Comparison of ENCODE assay signal across 1 cellular context in the genomic region with DNA sequence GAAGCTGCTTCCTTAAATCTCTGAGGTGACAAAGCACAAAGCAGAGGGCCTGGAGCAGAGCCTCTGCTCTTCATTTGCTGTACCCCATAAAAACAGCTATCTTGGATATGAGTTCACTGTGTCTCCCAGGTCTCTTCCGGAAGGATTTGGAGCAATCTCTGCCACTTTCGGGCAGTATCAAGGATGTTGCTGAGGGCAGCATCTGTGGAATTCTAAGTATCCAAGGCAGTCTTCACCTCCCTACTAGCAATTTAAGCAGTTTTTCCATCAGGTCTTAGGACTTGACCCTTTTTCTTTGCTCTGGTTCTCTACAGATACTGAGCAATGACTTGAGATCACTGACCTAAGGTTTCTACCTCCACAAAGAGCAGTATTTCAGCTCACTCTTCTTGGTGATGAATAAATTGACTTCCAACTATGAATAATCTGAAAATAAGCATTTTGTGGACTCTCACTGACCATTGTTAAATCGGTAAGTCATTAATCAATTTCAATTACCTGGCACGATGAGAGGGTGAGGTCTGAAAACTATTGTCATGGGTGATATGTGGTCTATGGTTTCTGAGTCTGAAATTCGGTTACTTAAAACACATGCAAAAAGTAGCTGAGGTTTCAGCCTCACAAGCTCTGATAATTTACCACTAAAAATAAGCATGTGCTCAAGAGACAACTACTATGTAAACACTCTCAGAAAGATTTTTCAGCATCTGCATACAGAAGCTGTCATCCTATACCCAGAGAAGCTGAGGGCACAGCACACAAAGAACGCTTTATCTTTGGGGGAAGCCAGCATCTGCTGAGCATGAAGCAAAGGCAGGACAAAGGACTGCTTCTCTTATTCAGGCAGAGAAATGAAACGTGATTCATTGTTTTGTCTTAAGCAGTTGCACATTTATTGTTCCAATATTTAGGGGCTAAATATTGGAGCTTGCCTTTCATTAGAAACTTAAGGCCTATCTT.
TF ChIP-seq lines count a peak whose summit lies in the region.

No MANE protein-coding gene starts in this region.

TF ChIP-seq in WTC11, 78 proteins besides CTCF, POLR2A, EP300 and RAD21 (continued from another document):
- no peak for TF ChIP-seq ATF6 (CRISPR knock-in tag; IDR thresholded peaks at IDR 0.05)
